Comparison of ENCODE assay signal across 10 cellular contexts in genomic region chr11:76700177-76701100, GRCh38. TPM values are rescaled to one million over a fixed set of nuclear protein-coding genes. Genes with fewer than 3 reads are reported as not detected.
DNase-seq lines count a peak whose midpoint lies in the region; ATAC-seq and TF ChIP-seq lines count a peak whose summit lies in the region.
"Had no signal": no experiment of that assay in that cellular context is flagged by ENCODE, and none has a peak within 500 bp of the region (broad histone marks: within the 10 kb centered on the region; RNA-seq: fewer than 3 reads in every experiment).

No MANE protein-coding gene starts in this region.

- TF ChIP-seq POLR2A in gastrocnemius medialis (IDR thresholded peaks at IDR 0.05) (no peak), esophagus muscularis mucosa (IDR thresholded peaks at IDR 0.05; ENCODE audit: low read depth) (no peak)

- peak; percentile 87 for DNase-seq in GM04504 (ENCODE audit: low read depth)
- peak; percentile 66 to 71 for DNase-seq in SJCRH30
- peak; percentile 68 for DNase-seq in fibroblast of pulmonary artery (ENCODE audit: low read depth)
- peak; percentile 31 to 39 for DNase-seq in gastrocnemius medialis
- no peak for DNase-seq in NCI-H2081 (lab: John Stamatoyannopoulos, UW)
- DNase-seq in esophagus muscularis mucosa (ENCODE audit: extremely low spot score): no peak
- no peak for DNase-seq in NCI-H774 (lab: John Stamatoyannopoulos, UW)
- DNase-seq: activated B cell treated with CpG ODN at 0.5 μM for 24 hours; effector CD8-positive, alpha-beta T cell had no signal

- in situ Hi-C loops in gastrocnemius medialis (cut with MboI; ENCODE audit: low sequenced_read_pairs in 4 of 4): no loop called here

- no peaks in the 10 kb centered on the region for H3K27me3 ChIP-seq in SJCRH30
- no peaks in the 10 kb centered on the region for H3K27me3 ChIP-seq in gastrocnemius medialis
- no peaks in the 10 kb centered on the region for H3K27me3 ChIP-seq in esophagus muscularis mucosa

- peak in 1 of 2 donors; percentile 72 for ATAC-seq in gastrocnemius medialis
- no peak for ATAC-seq in GM19455 (IDR thresholded peaks at IDR 0.05; ENCODE audit: unreplicated experiment)

- TF ChIP-seq EP300 in esophagus muscularis mucosa (IDR thresholded peaks at IDR 0.05): no peak

- intact Hi-C loops in gastrocnemius medialis (cut with DNase I; ENCODE audit: low total_unique reads): no loop called here
- intact Hi-C loops in esophagus muscularis mucosa (cut with DNase I): no loop called here

- H3K36me3 ChIP-seq in SJCRH30: no peaks in the 10 kb centered on the region
- H3K36me3 ChIP-seq in gastrocnemius medialis: no peaks in the 10 kb centered on the region
- no peaks in the 10 kb centered on the region for H3K36me3 ChIP-seq in esophagus muscularis mucosa

- TF ChIP-seq CTCF in fibroblast of pulmonary artery (IDR thresholded peaks at IDR 0.05; ENCODE audit: low read length, missing control alignments) (no peak), gastrocnemius medialis (IDR thresholded peaks at IDR 0.05 in 4 of 5, conservative IDR thresholded peaks at IDR 0.05 in 1 of 5) (no peak), esophagus muscularis mucosa (IDR thresholded peaks at IDR 0.05) (no peak)

- peaks cover 16% of the 10 kb centered on the region for H3K4me1 ChIP-seq in SJCRH30
- no peaks in the 10 kb centered on the region for H3K4me1 ChIP-seq in gastrocnemius medialis
- peaks cover 0 to 8% (median 0%) of the 10 kb centered on the region in 4 donors for H3K4me1 ChIP-seq in esophagus muscularis mucosa

- 67% methylated on average over 15 of the region's 16 CpGs for WGBS in esophagus muscularis mucosa

- H3K4me3 ChIP-seq in SJCRH30: no peak overlapping the region
- no peak overlapping the region for H3K4me3 ChIP-seq in fibroblast of pulmonary artery (replicated peaks; ENCODE audit: low read depth, low read length)
- no peak overlapping the region for H3K4me3 ChIP-seq in gastrocnemius medialis
- no peak overlapping the region for H3K4me3 ChIP-seq in esophagus muscularis mucosa

- H3K9me3 ChIP-seq in SJCRH30 (replicated peaks) (no peaks in the 10 kb centered on the region), gastrocnemius medialis (no peaks in the 10 kb centered on the region), esophagus muscularis mucosa (peaks cover 0 to 4% (median under 1%) of the 10 kb centered on the region in 4 donors)

- H3K27ac ChIP-seq in SJCRH30: no peak overlapping the region
- no peak overlapping the region for H3K27ac ChIP-seq in gastrocnemius medialis
- no peak overlapping the region for H3K27ac ChIP-seq in esophagus muscularis mucosa (replicated peaks in 1 of 4)

RNA-seq across cellular contexts. Expression of gene LRRC32, which starts 29.9 kb away (rescaled TPM):
- 0.15 and 0.30 TPM in 2 replicates for total RNA-seq in SJCRH30 (2014; rRNA removed; shearing (Covaris generic))
- total RNA-seq in gastrocnemius medialis (10 to 100 TPM; 14.5 to 35.5 (median 23.4) TPM), esophagus muscularis mucosa (10 to 100 TPM; 19.1 to 87.5 (median 45.3) TPM)

Comparison
In these comparisons a context has a peak if more than half of its experiments do, and no peak if none do; other contexts are left out.
1. DNase-seq: peak in GM04504 (single experiment), SJCRH30 (2 of 2), fibroblast of pulmonary artery (single experiment) and gastrocnemius medialis (2 of 2); none in NCI-H2081 (0 of 2), esophagus muscularis mucosa (single experiment) and NCI-H774 (single experiment).
2. RNA of gene LRRC32, which starts 29.9 kb away (total RNA-seq): 19.1 to 87.5 TPM in esophagus muscularis mucosa and 14.5 to 35.5 TPM in gastrocnemius medialis; 0.15 to 0.30 TPM in SJCRH30; every median in the first group is over 10 times any median in the second.